Comparison of ENCODE assay signal across 8 cellular contexts in genomic region chr4:25313194-25313895, GRCh38. TPM values are rescaled to one million over a fixed set of nuclear protein-coding genes. Genes with fewer than 3 reads are reported as not detected.
DNase-seq lines count a peak whose midpoint lies in the region; ATAC-seq and TF ChIP-seq lines count a peak whose summit lies in the region.

No MANE protein-coding gene starts in this region.

- H3K36me3 ChIP-seq in tibial artery: peaks cover 0 to 14% (median 6%) of the 10 kb centered on the region in 3 donors

- DNase-seq in activated naive CD4-positive, alpha-beta T cell (lab: John Stamatoyannopoulos, UW): no peak
- no peak for DNase-seq in activated naive CD8-positive, alpha-beta T cell treated with anti-CD3 and anti-CD28 coated beads, Interleukin-2, amount 10 ng/mL, durations not matched to agents 7 days and 5 days
- DNase-seq in left colon (peak; percentile 44), tibial artery (no peak), cerebellar cortex (ENCODE audit: low spot score) (no peak), COLO668 (lab: John Stamatoyannopoulos, UW; ENCODE audit: unreplicated experiment) (no peak), 8988T (no peak)

- peaks cover 0 to 10% (median 9%) of the 10 kb centered on the region in 4 donors for H3K4me1 ChIP-seq in tibial artery

- H3K9me3 ChIP-seq in tibial artery: no peaks in the 10 kb centered on the region

- H3K4me3 ChIP-seq in tibial artery: peak overlapping the region; percentile 60 to 83

- ATAC-seq in activated naive CD8-positive, alpha-beta T cell treated with anti-CD3 and anti-CD28 coated beads, Interleukin-2, amount 10 ng/mL, durations not matched to agents 7 days and 5 days (ENCODE audit: low read depth): no peak
- peak; percentile 69 for ATAC-seq in left colon

- intact Hi-C loops in left colon (cut with DNase I, micrococcal nuclease) (no loop called here), tibial artery (cut with DNase I; ENCODE audit: low total_unique reads) (loop anchor here (5.0 kb wide), 1 partner anchor 81 kb away; the partner anchor contains the start of gene PI4K2B)

- H3K27ac ChIP-seq in tibial artery: peak overlapping the region; percentile 67

- no peaks in the 10 kb centered on the region for H3K9me3 Mint-ChIP-seq in activated naive CD4-positive, alpha-beta T cell treated with anti-CD3 and anti-CD28 coated beads, Interleukin-2, amount 50 U/mL, for 24 hours
- H3K9me3 Mint-ChIP-seq in activated naive CD8-positive, alpha-beta T cell treated with anti-CD3 and anti-CD28 coated beads, Interleukin-2, amount 10 ng/mL, durations not matched to agents 7 days and 5 days: no peaks in the 10 kb centered on the region

- no peak for TF ChIP-seq CTCF in tibial artery (IDR thresholded peaks at IDR 0.05)

- no peaks in the 10 kb centered on the region for H3K27me3 Mint-ChIP-seq in activated naive CD4-positive, alpha-beta T cell treated with anti-CD3 and anti-CD28 coated beads, Interleukin-2, amount 50 U/mL, for 24 hours
- H3K27me3 Mint-ChIP-seq in activated naive CD8-positive, alpha-beta T cell treated with anti-CD3 and anti-CD28 coated beads, Interleukin-2, amount 10 ng/mL, durations not matched to agents 7 days and 5 days: peaks cover 6% of the 10 kb centered on the region

- peak overlapping the region; percentile 98 for H3K27ac Mint-ChIP-seq in activated naive CD4-positive, alpha-beta T cell treated with anti-CD3 and anti-CD28 coated beads, Interleukin-2, amount 50 U/mL, for 24 hours
- H3K27ac Mint-ChIP-seq in activated naive CD8-positive, alpha-beta T cell treated with anti-CD3 and anti-CD28 coated beads, Interleukin-2, amount 10 ng/mL, durations not matched to agents 7 days and 5 days: peak overlapping the region; percentile 95

- POLR2A ChIA-PET in activated naive CD8-positive, alpha-beta T cell treated with anti-CD3 and anti-CD28 coated beads, Interleukin-2, amount 10 ng/mL, durations not matched to agents 7 days and 5 days (lab: Charles Lee): interaction anchor here (0.7 to 2.5 kb wide), 10 partner anchors 15 to 729 kb away, joined by 3 to 44 read pairs (median 8); partner anchors contain the start of genes ANAPC4, DHX15, PI4K2B and SEPSECS

- H3K4me3 Mint-ChIP-seq in activated naive CD4-positive, alpha-beta T cell treated with anti-CD3 and anti-CD28 coated beads, Interleukin-2, amount 50 U/mL, for 24 hours: peak overlapping the region; percentile 99
- H3K4me3 Mint-ChIP-seq in activated naive CD8-positive, alpha-beta T cell treated with anti-CD3 and anti-CD28 coated beads, Interleukin-2, amount 10 ng/mL, durations not matched to agents 7 days and 5 days: peak overlapping the region; percentile 99

- peaks cover 8% of the 10 kb centered on the region for H3K36me3 Mint-ChIP-seq in activated naive CD4-positive, alpha-beta T cell treated with anti-CD3 and anti-CD28 coated beads, Interleukin-2, amount 50 U/mL, for 24 hours
- peaks cover 9% of the 10 kb centered on the region for H3K36me3 Mint-ChIP-seq in activated naive CD8-positive, alpha-beta T cell treated with anti-CD3 and anti-CD28 coated beads, Interleukin-2, amount 10 ng/mL, durations not matched to agents 7 days and 5 days

- H3K27me3 ChIP-seq in tibial artery: no peaks in the 10 kb centered on the region

- peaks cover 31% of the 10 kb centered on the region for H3K4me1 Mint-ChIP-seq in activated naive CD4-positive, alpha-beta T cell treated with anti-CD3 and anti-CD28 coated beads, Interleukin-2, amount 50 U/mL, for 24 hours
- peaks cover 23% of the 10 kb centered on the region for H3K4me1 Mint-ChIP-seq in activated naive CD8-positive, alpha-beta T cell treated with anti-CD3 and anti-CD28 coated beads, Interleukin-2, amount 10 ng/mL, durations not matched to agents 7 days and 5 days

RNA-seq across cellular contexts. Expression of gene ZCCHC4, which starts 0.8 kb away (rescaled TPM):
- 10 to 100 TPM; 12.2 to 12.7 TPM for total RNA-seq in activated naive CD8-positive, alpha-beta T cell treated with anti-CD3 and anti-CD28 coated beads, Interleukin-2, amount 10 ng/mL, durations not matched to agents 7 days and 5 days
- total RNA-seq in left colon: 1 to 10 TPM; 7.3 to 7.7 TPM

Comparison
In these comparisons a context has a peak if more than half of its experiments do, and no peak if none do; other contexts are left out.
1. DNase-seq: peak in left colon (2 of 2); none in activated naive CD4-positive, alpha-beta T cell (0 of 4), activated naive CD8-positive, alpha-beta T cell treated with anti-CD3 and anti-CD28 coated beads, Interleukin-2, amount 10 ng/mL, durations not matched to agents 7 days and 5 days (single experiment), tibial artery (0 of 2), cerebellar cortex (single experiment), COLO668 (single experiment) and 8988T (single experiment).